ENCODE assay signal across 11 cellular contexts in genomic region chr6:132977413-132977812, GRCh38.
"Had no signal": no experiment of that assay in that cellular context is flagged by ENCODE, and none has a peak within 500 bp of the region (broad histone marks: within the 10 kb centered on the region; RNA-seq: fewer than 3 reads in every experiment).

No MANE protein-coding gene starts in this region.

- DNase-seq: GM23248, GOT3, H7, H9, HCEC 1CT, HFFc6 had no signal

- H3K27ac ChIP-seq: GM23248 had no signal

- H3K36me3 ChIP-seq: HAP-1 had no signal

- FAIRE-seq: H1, H54 had no signal

- H2AFZ ChIP-seq: GM23248, GM23338 had no signal

- H3K4me3 ChIP-seq: GM23248, GM23338, HAP-1 had no signal

- H3K9ac ChIP-seq: GM23248 had no signal

- ATAC-seq: GM23338, HCT116 had no signal

- H3K4me2 ChIP-seq: GM23338 had no signal

- H3K9me3 ChIP-seq: HAP-1 had no signal
